ENCODE assay signal across 1 cellular context in the genomic region with DNA sequence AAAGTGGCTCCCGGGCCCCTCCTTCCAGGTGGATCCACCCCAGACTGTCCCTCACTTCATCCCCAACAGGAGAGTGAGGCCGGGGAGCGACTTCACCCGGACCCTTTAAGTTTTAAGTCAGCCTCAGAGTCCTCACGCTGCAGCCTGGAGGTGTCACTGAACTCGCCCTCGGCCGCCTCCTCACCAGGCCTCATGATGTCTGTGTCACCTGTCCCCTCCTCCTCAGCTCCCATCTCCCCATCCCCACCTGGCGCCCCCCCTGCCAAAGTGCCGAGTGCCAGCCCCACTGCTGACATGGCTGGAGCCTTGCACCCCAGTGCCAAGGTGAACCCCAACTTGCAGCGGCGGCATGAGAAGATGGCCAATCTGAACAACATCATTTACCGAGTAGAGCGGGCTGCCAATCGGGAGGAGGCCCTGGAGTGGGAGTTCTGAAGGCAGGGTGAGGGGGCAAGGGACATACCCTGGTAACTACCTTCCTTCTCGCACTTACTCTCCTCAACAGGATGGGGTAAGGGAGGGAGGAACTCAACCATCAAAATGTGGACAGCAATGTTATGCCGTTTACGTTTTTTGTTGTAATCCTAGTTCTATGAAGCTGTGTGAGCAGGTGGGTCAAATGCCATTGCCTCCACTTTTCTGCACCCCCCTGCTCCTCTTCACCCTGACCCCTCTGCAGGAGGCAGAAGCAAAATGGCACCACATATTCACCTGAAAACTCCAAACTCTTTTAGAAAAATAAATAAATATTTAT.
TF ChIP-seq lines count a peak whose summit lies in the region.

No MANE protein-coding gene starts in this region.

TF ChIP-seq in K562, 482 proteins besides CTCF, POLR2A, EP300 and RAD21:
- TF ChIP-seq ZNF347 (CRISPR knock-in tag; IDR thresholded peaks at IDR 0.05; ENCODE audit: low read depth), result no peak
- peak; percentile 97 for TF ChIP-seq ZNF354B (CRISPR knock-in tag; IDR thresholded peaks at IDR 0.05)
- TF ChIP-seq, protein P1, sequence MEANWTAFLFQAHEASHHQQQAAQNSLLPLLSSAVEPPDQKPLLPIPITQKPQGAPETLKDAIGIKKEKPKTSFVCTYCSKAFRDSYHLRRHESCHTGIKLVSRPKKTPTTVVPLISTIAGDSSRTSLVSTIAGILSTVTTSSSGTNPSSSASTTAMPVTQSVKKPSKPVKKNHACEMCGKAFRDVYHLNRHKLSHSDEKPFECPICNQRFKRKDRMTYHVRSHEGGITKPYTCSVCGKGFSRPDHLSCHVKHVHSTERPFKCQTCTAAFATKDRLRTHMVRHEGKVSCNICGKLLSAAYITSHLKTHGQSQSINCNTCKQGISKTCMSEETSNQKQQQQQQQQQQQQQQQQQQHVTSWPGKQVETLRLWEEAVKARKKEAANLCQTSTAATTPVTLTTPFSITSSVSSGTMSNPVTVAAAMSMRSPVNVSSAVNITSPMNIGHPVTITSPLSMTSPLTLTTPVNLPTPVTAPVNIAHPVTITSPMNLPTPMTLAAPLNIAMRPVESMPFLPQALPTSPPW (CRISPR knock-in tag; IDR thresholded peaks at IDR 0.05), result no peak
- TF ChIP-seq PHF8 (IDR thresholded peaks at IDR 0.05; ENCODE audit: borderline replicate concordance, low read length), result no peak
- TF ChIP-seq CHD2 (IDR thresholded peaks at IDR 0.05; ENCODE audit: low read depth, low read length), result no peak
- no peak for TF ChIP-seq BRCA1 (IDR thresholded peaks at IDR 0.05)
- TF ChIP-seq BRCA1 (CRISPR knock-in tag; IDR thresholded peaks at IDR 0.05), result no peak
- no peak for TF ChIP-seq MAFF (IDR thresholded peaks at IDR 0.05; ENCODE audit: low read length)
- TF ChIP-seq, protein P2, sequence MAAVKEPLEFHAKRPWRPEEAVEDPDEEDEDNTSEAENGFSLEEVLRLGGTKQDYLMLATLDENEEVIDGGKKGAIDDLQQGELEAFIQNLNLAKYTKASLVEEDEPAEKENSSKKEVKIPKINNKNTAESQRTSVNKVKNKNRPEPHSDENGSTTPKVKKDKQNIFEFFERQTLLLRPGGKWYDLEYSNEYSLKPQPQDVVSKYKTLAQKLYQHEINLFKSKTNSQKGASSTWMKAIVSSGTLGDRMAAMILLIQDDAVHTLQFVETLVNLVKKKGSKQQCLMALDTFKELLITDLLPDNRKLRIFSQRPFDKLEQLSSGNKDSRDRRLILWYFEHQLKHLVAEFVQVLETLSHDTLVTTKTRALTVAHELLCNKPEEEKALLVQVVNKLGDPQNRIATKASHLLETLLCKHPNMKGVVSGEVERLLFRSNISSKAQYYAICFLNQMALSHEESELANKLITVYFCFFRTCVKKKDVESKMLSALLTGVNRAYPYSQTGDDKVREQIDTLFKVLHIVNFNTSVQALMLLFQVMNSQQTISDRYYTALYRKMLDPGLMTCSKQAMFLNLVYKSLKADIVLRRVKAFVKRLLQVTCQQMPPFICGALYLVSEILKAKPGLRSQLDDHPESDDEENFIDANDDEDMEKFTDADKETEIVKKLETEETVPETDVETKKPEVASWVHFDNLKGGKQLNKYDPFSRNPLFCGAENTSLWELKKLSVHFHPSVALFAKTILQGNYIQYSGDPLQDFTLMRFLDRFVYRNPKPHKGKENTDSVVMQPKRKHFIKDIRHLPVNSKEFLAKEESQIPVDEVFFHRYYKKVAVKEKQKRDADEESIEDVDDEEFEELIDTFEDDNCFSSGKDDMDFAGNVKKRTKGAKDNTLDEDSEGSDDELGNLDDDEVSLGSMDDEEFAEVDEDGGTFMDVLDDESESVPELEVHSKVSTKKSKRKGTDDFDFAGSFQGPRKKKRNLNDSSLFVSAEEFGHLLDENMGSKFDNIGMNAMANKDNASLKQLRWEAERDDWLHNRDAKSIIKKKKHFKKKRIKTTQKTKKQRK (IDR thresholded peaks at IDR 0.05; ENCODE audit: borderline replicate concordance, low read depth, low read length), result no peak
- TF ChIP-seq, protein P3, sequence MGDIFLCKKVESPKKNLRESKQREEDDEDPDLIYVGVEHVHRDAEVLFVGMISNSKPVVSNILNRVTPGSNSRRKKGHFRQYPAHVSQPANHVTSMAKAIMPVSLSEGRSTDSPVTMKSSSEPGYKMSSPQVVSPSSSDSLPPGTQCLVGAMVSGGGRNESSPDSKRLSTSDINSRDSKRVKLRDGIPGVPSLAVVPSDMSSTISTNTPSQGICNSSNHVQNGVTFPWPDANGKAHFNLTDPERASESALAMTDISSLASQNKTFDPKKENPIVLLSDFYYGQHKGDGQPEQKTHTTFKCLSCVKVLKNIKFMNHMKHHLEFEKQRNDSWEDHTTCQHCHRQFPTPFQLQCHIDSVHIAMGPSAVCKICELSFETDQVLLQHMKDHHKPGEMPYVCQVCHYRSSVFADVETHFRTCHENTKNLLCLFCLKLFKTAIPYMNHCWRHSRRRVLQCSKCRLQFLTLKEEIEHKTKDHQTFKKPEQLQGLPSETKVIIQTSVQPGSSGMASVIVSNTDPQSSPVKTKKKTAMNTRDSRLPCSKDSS (IDR thresholded peaks at IDR 0.05; ENCODE audit: low read depth, partially characterized antibody), result peak; percentile 38
- TF ChIP-seq, protein P4, sequence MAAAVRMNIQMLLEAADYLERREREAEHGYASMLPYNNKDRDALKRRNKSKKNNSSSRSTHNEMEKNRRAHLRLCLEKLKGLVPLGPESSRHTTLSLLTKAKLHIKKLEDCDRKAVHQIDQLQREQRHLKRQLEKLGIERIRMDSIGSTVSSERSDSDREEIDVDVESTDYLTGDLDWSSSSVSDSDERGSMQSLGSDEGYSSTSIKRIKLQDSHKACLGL (CRISPR knock-in tag; IDR thresholded peaks at IDR 0.05; ENCODE audit: borderline replicate concordance, poor library complexity, severe bottlenecking), result no peak
- no peak for TF ChIP-seq MECOM (CRISPR knock-in tag; IDR thresholded peaks at IDR 0.05)
- no peak for TF ChIP-seq ZNF764 (CRISPR knock-in tag; IDR thresholded peaks at IDR 0.05; ENCODE audit: low read depth)
- TF ChIP-seq ZNF133 (CRISPR knock-in tag; IDR thresholded peaks at IDR 0.05), result no peak
- peak; percentile 99 for TF ChIP-seq ZNF507 (tag; conservative IDR thresholded peaks at IDR 0.05)
- TF ChIP-seq, protein P5, sequence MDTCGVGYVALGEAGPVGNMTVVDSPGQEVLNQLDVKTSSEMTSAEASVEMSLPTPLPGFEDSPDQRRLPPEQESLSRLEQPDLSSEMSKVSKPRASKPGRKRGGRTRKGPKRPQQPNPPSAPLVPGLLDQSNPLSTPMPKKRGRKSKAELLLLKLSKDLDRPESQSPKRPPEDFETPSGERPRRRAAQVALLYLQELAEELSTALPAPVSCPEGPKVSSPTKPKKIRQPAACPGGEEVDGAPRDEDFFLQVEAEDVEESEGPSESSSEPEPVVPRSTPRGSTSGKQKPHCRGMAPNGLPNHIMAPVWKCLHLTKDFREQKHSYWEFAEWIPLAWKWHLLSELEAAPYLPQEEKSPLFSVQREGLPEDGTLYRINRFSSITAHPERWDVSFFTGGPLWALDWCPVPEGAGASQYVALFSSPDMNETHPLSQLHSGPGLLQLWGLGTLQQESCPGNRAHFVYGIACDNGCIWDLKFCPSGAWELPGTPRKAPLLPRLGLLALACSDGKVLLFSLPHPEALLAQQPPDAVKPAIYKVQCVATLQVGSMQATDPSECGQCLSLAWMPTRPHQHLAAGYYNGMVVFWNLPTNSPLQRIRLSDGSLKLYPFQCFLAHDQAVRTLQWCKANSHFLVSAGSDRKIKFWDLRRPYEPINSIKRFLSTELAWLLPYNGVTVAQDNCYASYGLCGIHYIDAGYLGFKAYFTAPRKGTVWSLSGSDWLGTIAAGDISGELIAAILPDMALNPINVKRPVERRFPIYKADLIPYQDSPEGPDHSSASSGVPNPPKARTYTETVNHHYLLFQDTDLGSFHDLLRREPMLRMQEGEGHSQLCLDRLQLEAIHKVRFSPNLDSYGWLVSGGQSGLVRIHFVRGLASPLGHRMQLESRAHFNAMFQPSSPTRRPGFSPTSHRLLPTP (IDR thresholded peaks at IDR 0.05; ENCODE audit: borderline replicate concordance, extremely low read depth, insufficient read length), result no peak
- TF ChIP-seq ESRRA (IDR thresholded peaks at IDR 0.05; ENCODE audit: borderline replicate concordance, low read depth), result no peak
- TF ChIP-seq ZBTB1 (CRISPR knock-in tag; IDR thresholded peaks at IDR 0.05; ENCODE audit: borderline replicate concordance, low read depth), result no peak
- TF ChIP-seq RBM25 (IDR thresholded peaks at IDR 0.05; ENCODE audit: low read depth, low read length, severe bottlenecking), result peak; percentile 54
- 0 out of 3 replicates have a peak, but pooled peaks of 1 of the 2 experiments have one; percentile 52 for TF ChIP-seq CBX3 (IDR thresholded peaks at IDR 0.05; ENCODE audit: borderline replicate concordance in 1 of 2, low read length in 2 of 2)
- TF ChIP-seq, protein P6, sequence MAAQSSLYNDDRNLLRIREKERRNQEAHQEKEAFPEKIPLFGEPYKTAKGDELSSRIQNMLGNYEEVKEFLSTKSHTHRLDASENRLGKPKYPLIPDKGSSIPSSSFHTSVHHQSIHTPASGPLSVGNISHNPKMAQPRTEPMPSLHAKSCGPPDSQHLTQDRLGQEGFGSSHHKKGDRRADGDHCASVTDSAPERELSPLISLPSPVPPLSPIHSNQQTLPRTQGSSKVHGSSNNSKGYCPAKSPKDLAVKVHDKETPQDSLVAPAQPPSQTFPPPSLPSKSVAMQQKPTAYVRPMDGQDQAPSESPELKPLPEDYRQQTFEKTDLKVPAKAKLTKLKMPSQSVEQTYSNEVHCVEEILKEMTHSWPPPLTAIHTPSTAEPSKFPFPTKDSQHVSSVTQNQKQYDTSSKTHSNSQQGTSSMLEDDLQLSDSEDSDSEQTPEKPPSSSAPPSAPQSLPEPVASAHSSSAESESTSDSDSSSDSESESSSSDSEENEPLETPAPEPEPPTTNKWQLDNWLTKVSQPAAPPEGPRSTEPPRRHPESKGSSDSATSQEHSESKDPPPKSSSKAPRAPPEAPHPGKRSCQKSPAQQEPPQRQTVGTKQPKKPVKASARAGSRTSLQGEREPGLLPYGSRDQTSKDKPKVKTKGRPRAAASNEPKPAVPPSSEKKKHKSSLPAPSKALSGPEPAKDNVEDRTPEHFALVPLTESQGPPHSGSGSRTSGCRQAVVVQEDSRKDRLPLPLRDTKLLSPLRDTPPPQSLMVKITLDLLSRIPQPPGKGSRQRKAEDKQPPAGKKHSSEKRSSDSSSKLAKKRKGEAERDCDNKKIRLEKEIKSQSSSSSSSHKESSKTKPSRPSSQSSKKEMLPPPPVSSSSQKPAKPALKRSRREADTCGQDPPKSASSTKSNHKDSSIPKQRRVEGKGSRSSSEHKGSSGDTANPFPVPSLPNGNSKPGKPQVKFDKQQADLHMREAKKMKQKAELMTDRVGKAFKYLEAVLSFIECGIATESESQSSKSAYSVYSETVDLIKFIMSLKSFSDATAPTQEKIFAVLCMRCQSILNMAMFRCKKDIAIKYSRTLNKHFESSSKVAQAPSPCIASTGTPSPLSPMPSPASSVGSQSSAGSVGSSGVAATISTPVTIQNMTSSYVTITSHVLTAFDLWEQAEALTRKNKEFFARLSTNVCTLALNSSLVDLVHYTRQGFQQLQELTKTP (IDR thresholded peaks at IDR 0.05; ENCODE audit: low read depth in 1 of 2, partially characterized antibody in 2 of 2), result no peak
- TF ChIP-seq ZNF253 (CRISPR knock-in tag; conservative IDR thresholded peaks at IDR 0.05), result no peak
TF ChIP-seq in K562: peak in this region for 5.
